In the genomic region with DNA sequence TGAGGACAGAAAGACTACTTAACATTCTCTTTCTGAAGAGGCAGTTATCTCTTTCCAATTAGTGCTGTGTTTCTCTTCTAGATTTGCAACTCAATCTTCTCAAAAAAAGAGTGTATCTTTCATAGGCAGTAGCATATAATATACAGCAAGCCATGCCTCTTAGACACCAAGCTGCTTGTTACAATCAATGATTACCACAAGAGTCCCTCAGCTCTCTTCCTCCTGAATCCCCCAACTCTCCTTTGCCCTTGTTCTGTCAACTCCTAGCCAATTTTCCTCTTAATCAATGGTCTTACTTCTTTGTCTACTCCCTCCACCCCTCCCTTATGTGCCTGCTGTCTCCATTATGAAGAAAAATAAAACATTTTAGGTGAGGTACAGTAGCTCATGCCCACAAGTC, we compare ENCODE assay signal across 14 cellular contexts. TPM values are rescaled to one million over a fixed set of nuclear protein-coding genes. Genes with fewer than 3 reads are reported as not detected.
DNase-seq lines count a peak whose midpoint lies in the region; TF ChIP-seq lines count a peak whose summit lies in the region.
"Had no signal": no experiment of that assay in that cellular context is flagged by ENCODE, and none has a peak within 500 bp of the region (broad histone marks: within the 10 kb centered on the region; RNA-seq: fewer than 3 reads in every experiment).

No MANE protein-coding gene starts in this region.

- peak overlapping the region; percentile 85 to 88 for H3K27ac ChIP-seq in tibial artery

- intact Hi-C loops in dendritic cell treated with granulocyte-macrophage colony-stimulating factor and Interleukin-4, amounts not matched to agents 40 ng/mL and 50 ng/mL, for 4 days (cut with micrococcal nuclease), result no loop called here
- intact Hi-C loops in tibial artery (cut with DNase I; ENCODE audit: low total_unique reads), result loop anchor here (5.0 kb wide), 1 partner anchor 69 kb away; no protein-coding TSS in a partner anchor

- TF ChIP-seq CTCF in nephron progenitor cell (IDR thresholded peaks at IDR 0.05), result no peak
- TF ChIP-seq CTCF in tibial artery (IDR thresholded peaks at IDR 0.05), result no peak

- H3K4me1 ChIP-seq in tibial artery, result peaks cover 0 to 64% (median 23%) of the 10 kb centered on the region in 4 donors

- H3K9me3 ChIP-seq in tibial artery, result no peaks in the 10 kb centered on the region

- no peaks in the 10 kb centered on the region for H3K36me3 ChIP-seq in tibial artery

- no peaks in the 10 kb centered on the region for H3K27me3 ChIP-seq in tibial artery

- H3K4me1 Mint-ChIP-seq in dendritic cell treated with granulocyte-macrophage colony-stimulating factor and Interleukin-4, amounts not matched to agents 40 ng/mL and 50 ng/mL, for 4 days (ENCODE audit: low read depth), result peaks cover 19% of the 10 kb centered on the region
- H3K4me1 Mint-ChIP-seq in nephron progenitor cell, result peaks cover 16% of the 10 kb centered on the region
- H3K4me1 Mint-ChIP-seq: activated naive CD8-positive, alpha-beta T cell treated with anti-CD3 and anti-CD28 coated beads, Interleukin-2, amount 10 ng/mL, durations not matched to agents 7 days and 5 days had no signal

- peaks cover 28% of the 10 kb centered on the region for H3K27me3 Mint-ChIP-seq in dendritic cell treated with granulocyte-macrophage colony-stimulating factor and Interleukin-4, amounts not matched to agents 40 ng/mL and 50 ng/mL, for 4 days
- H3K27me3 Mint-ChIP-seq in nephron progenitor cell (ENCODE audit: low read depth, poor library complexity), result peaks cover 23% of the 10 kb centered on the region

- peaks cover 13% of the 10 kb centered on the region for H3K36me3 Mint-ChIP-seq in dendritic cell treated with granulocyte-macrophage colony-stimulating factor and Interleukin-4, amounts not matched to agents 40 ng/mL and 50 ng/mL, for 4 days (ENCODE audit: low read depth)
- no peaks in the 10 kb centered on the region for H3K36me3 Mint-ChIP-seq in nephron progenitor cell (ENCODE audit: low read depth)
- H3K36me3 Mint-ChIP-seq: activated naive CD8-positive, alpha-beta T cell treated with anti-CD3 and anti-CD28 coated beads, Interleukin-2, amount 10 ng/mL, durations not matched to agents 7 days and 5 days; CD4-positive, alpha-beta memory T cell had no signal

- H3K9me3 Mint-ChIP-seq in dendritic cell treated with granulocyte-macrophage colony-stimulating factor and Interleukin-4, amounts not matched to agents 40 ng/mL and 50 ng/mL, for 4 days, result peaks cover 8% of the 10 kb centered on the region
- H3K9me3 Mint-ChIP-seq in nephron progenitor cell, result peaks cover 16% of the 10 kb centered on the region

- peak overlapping the region; percentile 95 for H3K4me3 Mint-ChIP-seq in dendritic cell treated with granulocyte-macrophage colony-stimulating factor and Interleukin-4, amounts not matched to agents 40 ng/mL and 50 ng/mL, for 4 days
- peak overlapping the region; percentile 90 for H3K4me3 Mint-ChIP-seq in nephron progenitor cell
- H3K4me3 Mint-ChIP-seq: activated naive CD8-positive, alpha-beta T cell treated with anti-CD3 and anti-CD28 coated beads, Interleukin-2, amount 10 ng/mL, durations not matched to agents 7 days and 5 days had no signal

- H3K27ac Mint-ChIP-seq in dendritic cell treated with granulocyte-macrophage colony-stimulating factor and Interleukin-4, amounts not matched to agents 40 ng/mL and 50 ng/mL, for 4 days, result peak overlapping the region; percentile 91
- H3K27ac Mint-ChIP-seq in nephron progenitor cell, result no peak overlapping the region
- H3K27ac Mint-ChIP-seq: activated naive CD8-positive, alpha-beta T cell treated with anti-CD3 and anti-CD28 coated beads, Interleukin-2, amount 10 ng/mL, durations not matched to agents 7 days and 5 days; CD4-positive, alpha-beta memory T cell had no signal

- peak; percentile 53 for DNase-seq in SK-N-DZ (ENCODE audit: low spot score)
- no peak for DNase-seq in nephron progenitor cell
- no peak for DNase-seq in tibial artery
- DNase-seq in ureter (ENCODE audit: low spot score), result no peak
- no peak for DNase-seq in RKO (ENCODE audit: low spot score)
- DNase-seq in cortex of kidney (lab: John Stamatoyannopoulos, UW), result no peak
- DNase-seq: activated CD8-positive, alpha-beta memory T cell treated with anti-CD3 and anti-CD28 coated beads, Interleukin-2, amount 50 U/mL, for 4 hours; activated naive CD8-positive, alpha-beta T cell treated with anti-CD3 and anti-CD28 coated beads, Interleukin-2, amount 10 ng/mL, durations not matched to agents 7 days and 5 days; CD4-positive, alpha-beta memory T cell; head of caudate nucleus; NCI-H146; NCI-H774; stimulated activated naive CD8-positive, alpha-beta T cell treated with anti-CD3 and anti-CD28 coated beads, Interleukin-15, Interleukin-2, amounts not matched to agents 100 U/mL and 50 U/mL, for 24 hours had no signal

- peak overlapping the region; percentile 84 to 94 for H3K4me3 ChIP-seq in tibial artery

RNA-seq across cellular contexts. Expression of a gene that starts 2.6 kb away (rescaled TPM):
- 46.2 and 52.9 TPM in 2 replicates for polyA plus RNA-seq in SK-N-DZ (2014; cell fraction: cytosol; rRNA removed)
- polyA plus RNA-seq in SK-N-DZ (2014; cell fraction: nucleus; rRNA removed), result 30.7 and 33.1 TPM in 2 replicates
- total RNA-seq in ureter, result 48.3 TPM
- total RNA-seq: activated naive CD8-positive, alpha-beta T cell treated with anti-CD3 and anti-CD28 coated beads, Interleukin-2, amount 10 ng/mL, durations not matched to agents 7 days and 5 days; CD4-positive, alpha-beta memory T cell had no signal
- polyA plus RNA-seq: CD4-positive, alpha-beta memory T cell had no signal
